In the genomic region with DNA sequence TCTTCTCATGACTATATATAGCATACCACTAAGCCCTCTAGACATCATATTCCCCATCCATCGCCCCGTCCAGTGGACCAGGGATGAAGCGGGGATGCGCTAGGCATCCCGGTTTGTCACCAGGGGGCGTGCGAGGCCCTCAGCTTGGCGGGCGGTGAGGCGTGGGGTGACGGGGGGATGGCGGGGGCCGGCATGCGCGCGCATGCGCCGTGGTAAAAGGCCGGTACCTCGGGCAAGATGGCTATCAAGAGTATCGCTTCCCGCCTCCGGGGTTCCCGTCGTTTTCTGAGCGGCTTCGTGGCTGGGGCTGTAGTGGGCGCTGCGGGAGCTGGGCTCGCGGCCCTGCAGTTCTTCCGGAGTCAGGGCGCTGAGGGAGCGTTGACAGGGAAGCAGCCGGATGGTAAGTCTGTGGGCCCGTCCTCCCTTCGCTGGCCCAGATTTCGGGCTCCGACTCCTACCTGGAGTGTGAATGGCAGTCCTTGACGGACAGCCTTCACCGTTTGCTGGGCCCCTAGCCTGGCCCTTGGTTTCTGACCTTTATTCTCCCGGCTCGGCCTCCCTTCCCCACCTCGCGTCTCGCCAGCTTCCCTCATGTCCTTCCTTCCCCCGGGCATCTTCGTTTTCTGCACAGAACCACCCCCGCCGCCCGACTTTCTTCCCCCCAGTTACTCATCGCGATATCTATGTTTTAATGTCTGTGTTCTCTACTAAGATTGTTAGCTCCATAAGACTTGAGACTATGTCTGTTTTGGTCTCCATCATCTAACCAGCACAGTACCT, we compare ENCODE assay signal across 8 cellular contexts. TPM values are rescaled to one million over a fixed set of nuclear protein-coding genes. Genes with fewer than 3 reads are reported as not detected.
DNase-seq lines count a peak whose midpoint lies in the region; ATAC-seq and TF ChIP-seq lines count a peak whose summit lies in the region.

A gene with protein sequence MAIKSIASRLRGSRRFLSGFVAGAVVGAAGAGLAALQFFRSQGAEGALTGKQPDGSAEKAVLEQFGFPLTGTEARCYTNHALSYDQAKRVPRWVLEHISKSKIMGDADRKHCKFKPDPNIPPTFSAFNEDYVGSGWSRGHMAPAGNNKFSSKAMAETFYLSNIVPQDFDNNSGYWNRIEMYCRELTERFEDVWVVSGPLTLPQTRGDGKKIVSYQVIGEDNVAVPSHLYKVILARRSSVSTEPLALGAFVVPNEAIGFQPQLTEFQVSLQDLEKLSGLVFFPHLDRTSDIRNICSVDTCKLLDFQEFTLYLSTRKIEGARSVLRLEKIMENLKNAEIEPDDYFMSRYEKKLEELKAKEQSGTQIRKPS (plus strand): TSS at position 210 of the 780 bp plus-strand sequence. CDS start 28 bp downstream, at position 238.

- peak within 1 kb of the TSS; percentile 72 for H3K4me2 ChIP-seq in SK-N-SH

- DNase-seq in GM10266 (ENCODE audit: extremely low spot score) = peak; percentile 95
- peak; percentile 86 for DNase-seq in NCI-H1092 (lab: John Stamatoyannopoulos, UW)
- peak; percentile 98 for DNase-seq in SK-N-SH
- DNase-seq in activated naive CD4-positive, alpha-beta T cell treated with anti-CD3 and anti-CD28 coated beads, Interleukin-2, amount 50 U/mL, for 16 hours = peak; percentile 96
- peak; percentile 36 for DNase-seq in glomerular endothelial cell (ENCODE audit: extremely low read depth, low read depth, low spot score)
- DNase-seq in omental fat pad (ENCODE audit: low spot score) = peak; percentile 80
- DNase-seq in testis = peak; percentile 92

- no peak for TF ChIP-seq POLR2A in testis (IDR thresholded peaks at IDR 0.05)

- H3K4me3 ChIP-seq in SK-N-SH (ENCODE audit: low read depth in 2 of 2, low read length in 1 of 2) = peak within 1 kb of the TSS; percentile 55 to 75
- H3K4me3 ChIP-seq in testis = peak within 1 kb of the TSS; percentile 74 to 88

- H3K36me3 ChIP-seq in SK-N-SH (replicated peaks in 1 of 2; ENCODE audit: control insufficient read depth in 1 of 2, insufficient read depth in 2 of 2, low read length in 1 of 2) (peaks cover 15 to 25% of the 10 kb centered on the region in 2 experiments), testis (ENCODE audit: low read depth, missing control alignments) (no peaks in the 10 kb centered on the region)

- H3K4me1 ChIP-seq in SK-N-SH (ENCODE audit: control insufficient read depth in 1 of 2, insufficient read depth in 2 of 2, low read depth in 1 of 2, low read length in 1 of 2) (peaks cover 0 to 4% of the 10 kb centered on the region in 2 experiments; a peak in 3 of 4 replicates), testis (no peaks in the 10 kb centered on the region)

- POLR2A ChIA-PET in SK-N-SH (lab: Yijun Ruan, JAX) = interaction anchor here (0.9 kb wide), 1 partner anchor 792 kb away, joined by 4 read pairs; no protein-coding TSS in a partner anchor

- H3K9me2 ChIP-seq in SK-N-SH = no peaks in the 10 kb centered on the region

- CTCF ChIA-PET in SK-N-SH (lab: Yijun Ruan, JAX) = interaction anchor here (0.5 to 5.1 kb wide), 47 partner anchors 8 to 792 kb away, joined by 3 to 54 read pairs (median 4); a partner anchor contains a TSS

- WGBS in SK-N-SH (ENCODE audit: low lambda C conversion rate) = 2% methylated on average over 20 of the region's 53 CpGs
- 1 to 2% methylated on average over 23 to 51 of the region's 53 CpGs for WGBS in testis, 2 donors

- peak in 1 of 2 experiments; percentile 13; a peak in 1 of 4 replicates for TF ChIP-seq EP300 in SK-N-SH (IDR thresholded peaks at IDR 0.05; ENCODE audit: borderline replicate concordance in 1 of 2, low read depth in 1 of 2, low read length in 1 of 2)

- TF ChIP-seq RAD21 in SK-N-SH (IDR thresholded peaks at IDR 0.05; ENCODE audit: low read length) = peak; percentile 81

- peak within 1 kb of the TSS; percentile 88 for H2AFZ ChIP-seq in SK-N-SH (ENCODE audit: low read depth)

- peak within 1 kb of the TSS; percentile 59 to 77; a peak in 3 of 4 replicates for H3K27ac ChIP-seq in SK-N-SH (ENCODE audit: low read depth in 2 of 2, low read length in 1 of 2)
- H3K27ac ChIP-seq in testis = peak within 1 kb of the TSS; percentile 72 to 79

- H3K9me3 ChIP-seq in SK-N-SH = no peaks in the 10 kb centered on the region
- no peaks in the 10 kb centered on the region for H3K9me3 ChIP-seq in testis

- TF ChIP-seq CTCF in GM10266 (IDR thresholded peaks at IDR 0.05; ENCODE audit: control insufficient read depth, insufficient read depth, low read depth, missing control alignments) (peak; percentile 89), SK-N-SH (IDR thresholded peaks at IDR 0.05) (peak; percentile 91), omental fat pad (IDR thresholded peaks at IDR 0.05) (no peak), testis (IDR thresholded peaks at IDR 0.05) (peak; percentile 69 to 91 (median 87))

- peak within 1 kb of the TSS; percentile 62 for H3K9ac ChIP-seq in SK-N-SH

- ATAC-seq in HG02588 (IDR thresholded peaks at IDR 0.05; ENCODE audit: unreplicated experiment) (peak; percentile 96), omental fat pad (ENCODE audit: low FRiP score) (peak; percentile 98)

- intact Hi-C loops in testis (cut with DNase I; ENCODE audit: low total_unique reads) = no loop called here

- H3K79me2 ChIP-seq in SK-N-SH (ENCODE audit: insufficient read depth) = peaks cover 18% of the 10 kb centered on the region

- H3F3A ChIP-seq in SK-N-SH (replicated peaks; ENCODE audit: insufficient read depth) = peaks cover 7% of the 10 kb centered on the region

- no peaks in the 10 kb centered on the region for H4K20me1 ChIP-seq in SK-N-SH (ENCODE audit: insufficient read depth)

- no peaks in the 10 kb centered on the region for H3K27me3 ChIP-seq in SK-N-SH (ENCODE audit: insufficient read depth)
- H3K27me3 ChIP-seq in testis = no peaks in the 10 kb centered on the region

TF ChIP-seq in SK-N-SH, 30 proteins besides CTCF, POLR2A, EP300 and RAD21 (continues in another document):
- peak; percentile 70; the same call in 1 of the 2 replicates for TF ChIP-seq SIN3A (IDR thresholded peaks at IDR 0.05; ENCODE audit: borderline replicate concordance, low read depth, low read length)
- peak; percentile 86 for TF ChIP-seq YY1 (IDR thresholded peaks at IDR 0.05; ENCODE audit: low read depth)
- TF ChIP-seq, protein P1, sequence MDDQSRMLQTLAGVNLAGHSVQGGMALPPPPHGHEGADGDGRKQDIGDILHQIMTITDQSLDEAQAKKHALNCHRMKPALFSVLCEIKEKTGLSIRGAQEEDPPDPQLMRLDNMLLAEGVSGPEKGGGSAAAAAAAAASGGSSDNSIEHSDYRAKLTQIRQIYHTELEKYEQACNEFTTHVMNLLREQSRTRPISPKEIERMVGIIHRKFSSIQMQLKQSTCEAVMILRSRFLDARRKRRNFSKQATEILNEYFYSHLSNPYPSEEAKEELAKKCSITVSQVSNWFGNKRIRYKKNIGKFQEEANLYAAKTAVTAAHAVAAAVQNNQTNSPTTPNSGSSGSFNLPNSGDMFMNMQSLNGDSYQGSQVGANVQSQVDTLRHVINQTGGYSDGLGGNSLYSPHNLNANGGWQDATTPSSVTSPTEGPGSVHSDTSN (IDR thresholded peaks at IDR 0.05) = 0 out of 2 replicates have a peak, but pooled peaks have one; percentile 31
- TF ChIP-seq, protein P2, sequence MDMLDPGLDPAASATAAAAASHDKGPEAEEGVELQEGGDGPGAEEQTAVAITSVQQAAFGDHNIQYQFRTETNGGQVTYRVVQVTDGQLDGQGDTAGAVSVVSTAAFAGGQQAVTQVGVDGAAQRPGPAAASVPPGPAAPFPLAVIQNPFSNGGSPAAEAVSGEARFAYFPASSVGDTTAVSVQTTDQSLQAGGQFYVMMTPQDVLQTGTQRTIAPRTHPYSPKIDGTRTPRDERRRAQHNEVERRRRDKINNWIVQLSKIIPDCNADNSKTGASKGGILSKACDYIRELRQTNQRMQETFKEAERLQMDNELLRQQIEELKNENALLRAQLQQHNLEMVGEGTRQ (IDR thresholded peaks at IDR 0.05; ENCODE audit: borderline replicate concordance, low read depth, low read length) = no peak
- no peak for TF ChIP-seq FOXJ3 (CRISPR knock-in tag; IDR thresholded peaks at IDR 0.05)
- no peak for TF ChIP-seq RXRA (IDR thresholded peaks at IDR 0.05; ENCODE audit: borderline replicate concordance, low read depth)
- TF ChIP-seq TEAD4 (IDR thresholded peaks at IDR 0.05; ENCODE audit: borderline replicate concordance, insufficient read depth) = no peak
- 0 out of 2 replicates have a peak, but pooled peaks have one; percentile 36 for TF ChIP-seq RFX5 (IDR thresholded peaks at IDR 0.05; ENCODE audit: low read length)
- peak; percentile 45; the same call in 1 of the 2 replicates for TF ChIP-seq ELF1 (IDR thresholded peaks at IDR 0.05)
- TF ChIP-seq, protein P3, sequence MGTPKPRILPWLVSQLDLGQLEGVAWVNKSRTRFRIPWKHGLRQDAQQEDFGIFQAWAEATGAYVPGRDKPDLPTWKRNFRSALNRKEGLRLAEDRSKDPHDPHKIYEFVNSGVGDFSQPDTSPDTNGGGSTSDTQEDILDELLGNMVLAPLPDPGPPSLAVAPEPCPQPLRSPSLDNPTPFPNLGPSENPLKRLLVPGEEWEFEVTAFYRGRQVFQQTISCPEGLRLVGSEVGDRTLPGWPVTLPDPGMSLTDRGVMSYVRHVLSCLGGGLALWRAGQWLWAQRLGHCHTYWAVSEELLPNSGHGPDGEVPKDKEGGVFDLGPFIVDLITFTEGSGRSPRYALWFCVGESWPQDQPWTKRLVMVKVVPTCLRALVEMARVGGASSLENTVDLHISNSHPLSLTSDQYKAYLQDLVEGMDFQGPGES (IDR thresholded peaks at IDR 0.05; ENCODE audit: low read depth, low read length) = no peak
- TF ChIP-seq, protein P4, sequence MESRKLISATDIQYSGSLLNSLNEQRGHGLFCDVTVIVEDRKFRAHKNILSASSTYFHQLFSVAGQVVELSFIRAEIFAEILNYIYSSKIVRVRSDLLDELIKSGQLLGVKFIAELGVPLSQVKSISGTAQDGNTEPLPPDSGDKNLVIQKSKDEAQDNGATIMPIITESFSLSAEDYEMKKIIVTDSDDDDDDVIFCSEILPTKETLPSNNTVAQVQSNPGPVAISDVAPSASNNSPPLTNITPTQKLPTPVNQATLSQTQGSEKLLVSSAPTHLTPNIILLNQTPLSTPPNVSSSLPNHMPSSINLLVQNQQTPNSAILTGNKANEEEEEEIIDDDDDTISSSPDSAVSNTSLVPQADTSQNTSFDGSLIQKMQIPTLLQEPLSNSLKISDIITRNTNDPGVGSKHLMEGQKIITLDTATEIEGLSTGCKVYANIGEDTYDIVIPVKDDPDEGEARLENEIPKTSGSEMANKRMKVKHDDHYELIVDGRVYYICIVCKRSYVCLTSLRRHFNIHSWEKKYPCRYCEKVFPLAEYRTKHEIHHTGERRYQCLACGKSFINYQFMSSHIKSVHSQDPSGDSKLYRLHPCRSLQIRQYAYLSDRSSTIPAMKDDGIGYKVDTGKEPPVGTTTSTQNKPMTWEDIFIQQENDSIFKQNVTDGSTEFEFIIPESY (IDR thresholded peaks at IDR 0.05; ENCODE audit: borderline replicate concordance, low read depth) = peak; percentile 65

RNA-seq across cellular contexts. Expression of the gene that starts here (rescaled TPM):
- polyA plus RNA-seq in SK-N-SH (2012; rRNA removed) (6.2 and 8.8 TPM in 2 replicates), testis (ENCODE audit: insufficient read depth, low read depth, low replicate concordance) (14.8 TPM)
- 4.9 and 5.0 TPM in 2 replicates for polyA plus RNA-seq in SK-N-SH (2012; cell fraction: cytosol; rRNA removed)
- 19.3 and 31.0 TPM in 2 replicates for polyA plus RNA-seq in SK-N-SH (2012; cell fraction: nucleus; rRNA removed)
- total RNA-seq in glomerular endothelial cell (5.9 and 12.8 TPM in 2 replicates), omental fat pad (10 to 100 TPM in 1 of 4 donors, 1 to 10 TPM in 3; 5.8 to 12.9 (median 9.0) TPM), testis (10 to 100 TPM; 15.7 to 17.3 TPM)

Comparison
In these comparisons a context has a peak if more than half of its experiments do, and no peak if none do; other contexts are left out.
1. Peak in every context shown above with its lines: DNase-seq, ATAC-seq, H3K4me3 ChIP-seq and H3K27ac ChIP-seq.
2. DNase-seq: peak in every context shown above with its lines; median percentile 98 in SK-N-SH; 96 in activated naive CD4-positive, alpha-beta T cell treated with anti-CD3 and anti-CD28 coated beads, Interleukin-2, amount 50 U/mL, for 16 hours; 95 in GM10266; 92 in testis; 86 in NCI-H1092; 80 in omental fat pad; 36 in glomerular endothelial cell.
3. CTCF ChIP-seq: peak in GM10266 (single experiment), SK-N-SH (single experiment) and testis (3 of 3); none in omental fat pad (0 of 3).